ENCODE assay signal across 23 cellular contexts in genomic region chr15:69972436-69972835, GRCh38.
DNase-seq lines count a peak whose midpoint lies in the region; ATAC-seq, FAIRE-seq and TF ChIP-seq lines count a peak whose summit lies in the region.
"Had no signal": no experiment of that assay in that cellular context is flagged by ENCODE, and none has a peak within 500 bp of the region (broad histone marks: within the 10 kb centered on the region; RNA-seq: fewer than 3 reads in every experiment).

No MANE protein-coding gene starts in this region.

- no peak overlapping the region for H3K27ac ChIP-seq in colonic mucosa
- H3K27ac ChIP-seq in neural progenitor cell: no peak overlapping the region
- H3K27ac ChIP-seq: 22Rv1; A549; BLaER1 treated with 17β-estradiol and CSF1 and Interleukin-3, amounts not matched to agents 10 nM and 100 nM; C4-2B had no signal

- no peak overlapping the region for H3K4me3 ChIP-seq in colonic mucosa
- H3K4me3 ChIP-seq in neural progenitor cell: no peak overlapping the region
- H3K4me3 ChIP-seq: A549; BLaER1 treated with 17β-estradiol and CSF1 and Interleukin-3, amounts not matched to agents 10 nM and 100 nM had no signal

- no peak for ATAC-seq in HG03196 (IDR thresholded peaks at IDR 0.05; ENCODE audit: unreplicated experiment)

- no peak overlapping the region for H3K4me2 ChIP-seq in neural progenitor cell
- H3K4me2 ChIP-seq: A549; BLaER1 treated with 17β-estradiol and CSF1 and Interleukin-3, amounts not matched to agents 10 nM and 100 nM had no signal

- no peaks in the 10 kb centered on the region for H3K79me2 ChIP-seq in neural progenitor cell (ENCODE audit: low read depth)

- peaks cover 22% of the 10 kb centered on the region for H3K27me3 Mint-ChIP-seq in neural progenitor cell (ENCODE audit: insufficient read depth, low read depth)

- no peak for FAIRE-seq in H54 (lab: Jason Lieb, UNC)
- FAIRE-seq: A549, G401.6, GM12891, GM19239 had no signal

- TF ChIP-seq CTCF in colonic mucosa (IDR thresholded peaks at IDR 0.05) (no peak), neural progenitor cell (IDR thresholded peaks at IDR 0.05) (no peak)

- no peak overlapping the region for H3K27ac Mint-ChIP-seq in neural progenitor cell
- H3K27ac Mint-ChIP-seq: B cell; CD4-positive, alpha-beta T cell; CD8-positive, alpha-beta T cell had no signal

- intact Hi-C loops in colonic mucosa (cut with DNase I): no loop called here

- no peaks in the 10 kb centered on the region for H3F3A ChIP-seq in neural progenitor cell (ENCODE audit: low read depth)

- H3K4me3 Mint-ChIP-seq in neural progenitor cell: peak overlapping the region; percentile 67
- H3K4me3 Mint-ChIP-seq: B cell; CD4-positive, alpha-beta T cell; CD8-positive, alpha-beta T cell had no signal

- H3K9me3 Mint-ChIP-seq in neural progenitor cell: no peaks in the 10 kb centered on the region
- H3K9me3 Mint-ChIP-seq: CD8-positive, alpha-beta T cell had no signal

- no peaks in the 10 kb centered on the region for H3K9me3 ChIP-seq in colonic mucosa
- H3K9me3 ChIP-seq in neural progenitor cell (ENCODE audit: low read depth): no peaks in the 10 kb centered on the region
- H3K9me3 ChIP-seq: BLaER1 treated with 17β-estradiol and CSF1 and Interleukin-3, amounts not matched to agents 10 nM and 100 nM; Caco-2 had no signal

- TF ChIP-seq POLR2A in H54 (IDR thresholded peaks at IDR 0.05; ENCODE audit: low read depth, low read length): no peak

- peaks cover 30% of the 10 kb centered on the region for H3K4me1 Mint-ChIP-seq in neural progenitor cell
- H3K4me1 Mint-ChIP-seq: B cell had no signal

- no peaks in the 10 kb centered on the region for H3K36me3 Mint-ChIP-seq in neural progenitor cell
- H3K36me3 Mint-ChIP-seq: CD8-positive, alpha-beta T cell had no signal

- H3K9ac ChIP-seq in colonic mucosa (ENCODE audit: low read depth in 2 of 2, low read length in 2 of 2) (no peak overlapping the region), neural progenitor cell (no peak overlapping the region)
- H3K9ac ChIP-seq: BLaER1 treated with 17β-estradiol and CSF1 and Interleukin-3, amounts not matched to agents 10 nM and 100 nM had no signal

- H2AFZ ChIP-seq in neural progenitor cell (replicated peaks): no peak overlapping the region

- H4K20me1 ChIP-seq in neural progenitor cell (ENCODE audit: low read depth): peaks cover 19% of the 10 kb centered on the region

- H3K36me3 ChIP-seq in colonic mucosa (no peaks in the 10 kb centered on the region), neural progenitor cell (no peaks in the 10 kb centered on the region)
- H3K36me3 ChIP-seq: BLaER1 treated with 17β-estradiol and CSF1 and Interleukin-3, amounts not matched to agents 10 nM and 100 nM had no signal

- DNase-seq in NCI-H82 (lab: John Stamatoyannopoulos, UW) (peak; percentile 86), NCI-H82 treated with DMSO at 0.1 percent for 48 hours (lab: John Stamatoyannopoulos, UW; ENCODE audit: unreplicated experiment) (no peak), NCI-H524 treated with DMSO at 0.1 percent for 48 hours (lab: John Stamatoyannopoulos, UW) (peak; percentile 69), colonic mucosa (peak; percentile 10), neural progenitor cell (ENCODE audit: low spot score) (no peak), iPS-NIHi7 (ENCODE audit: extremely low spot score) (no peak), H54 (ENCODE audit: insufficient read length, low spot score) (no peak)
- DNase-seq: DMS 273 treated with DMSO at 0.1 percent for 48 hours, DMS153, DMS79 treated with DMSO at 0.1 percent for 48 hours, GF-D8 had no signal

- H3K27me3 ChIP-seq in colonic mucosa: no peaks in the 10 kb centered on the region
- H3K27me3 ChIP-seq in neural progenitor cell: peaks cover 3% of the 10 kb centered on the region

- no peaks in the 10 kb centered on the region for H3K4me1 ChIP-seq in colonic mucosa
- peaks cover 3% of the 10 kb centered on the region for H3K4me1 ChIP-seq in neural progenitor cell
- H3K4me1 ChIP-seq: A549; BLaER1 treated with 17β-estradiol and CSF1 and Interleukin-3, amounts not matched to agents 10 nM and 100 nM; Caco-2 had no signal

Comparison
In these comparisons a context has a peak if more than half of its experiments do, and no peak if none do; other contexts are left out.
1. DNase-seq: peak in NCI-H82 (single experiment), NCI-H524 treated with DMSO at 0.1 percent for 48 hours (single experiment) and colonic mucosa (single experiment); none in NCI-H82 treated with DMSO at 0.1 percent for 48 hours (single experiment), neural progenitor cell (single experiment), iPS-NIHi7 (single experiment) and H54 (single experiment).